2 cellular contexts compared by ENCODE assay signal in the genomic region with DNA sequence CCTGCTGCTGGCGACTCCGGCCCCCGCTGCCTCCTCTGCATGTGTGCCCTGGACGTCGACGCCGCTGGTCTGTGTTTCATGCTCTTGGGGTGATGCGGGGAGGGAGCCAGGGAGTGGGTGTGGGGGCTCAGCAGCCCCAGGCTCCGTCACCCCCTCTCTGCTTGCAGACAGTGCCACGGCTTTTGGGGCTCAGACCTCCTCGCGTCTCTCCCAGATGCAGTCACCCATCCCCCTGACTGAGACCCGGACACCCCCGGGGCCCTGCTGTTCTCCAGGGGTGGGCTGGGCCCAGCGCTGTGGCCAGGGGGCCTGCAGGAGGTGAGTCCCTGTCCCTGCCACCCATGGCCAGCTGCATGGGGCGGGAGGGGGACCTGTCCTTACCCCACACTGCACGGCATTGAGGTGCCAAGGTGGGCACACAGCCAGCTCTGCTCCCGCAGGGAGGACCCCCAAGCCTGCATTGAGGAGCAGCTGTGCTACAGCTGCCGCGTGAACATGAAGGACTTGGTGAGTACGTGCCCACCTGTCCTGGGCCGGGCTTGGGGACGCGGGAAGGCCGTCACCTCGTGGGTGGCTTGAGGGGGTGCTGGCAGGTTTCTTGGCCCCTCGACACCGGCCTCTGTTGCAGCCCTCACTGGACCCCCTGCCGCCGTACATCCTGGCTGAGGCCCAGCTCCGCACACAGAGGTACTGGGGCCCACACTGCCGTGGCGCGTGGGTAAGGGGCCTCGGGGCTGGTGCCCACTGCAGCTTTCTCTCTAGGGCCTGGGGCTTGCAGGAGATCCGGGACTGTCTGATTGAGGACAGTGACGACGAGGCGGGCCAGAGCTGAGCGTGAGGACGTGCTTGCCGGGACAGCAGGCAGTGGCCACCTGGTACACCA.
TF ChIP-seq lines count a peak whose summit lies in the region.

No MANE protein-coding gene starts in this region.

TF ChIP-seq in K562, 482 proteins besides CTCF, POLR2A, EP300 and RAD21:
- TF ChIP-seq SUPT5H (IDR thresholded peaks at IDR 0.05) (peak; percentile 44; the same call in 1 of the 2 replicates), ZNF707 (CRISPR knock-in tag; conservative IDR thresholded peaks at IDR 0.05) (no peak), POLR2G (IDR thresholded peaks at IDR 0.05; ENCODE audit: low read depth, low read length) (peak; percentile 67), NFIC (IDR thresholded peaks at IDR 0.05) (0 out of 2 replicates have a peak, but pooled peaks have one; percentile 7), RBFOX2 (IDR thresholded peaks at IDR 0.05; ENCODE audit: low read depth, low read length) (0 out of 2 replicates have a peak, but pooled peaks have one; percentile 20), PCBP1 (IDR thresholded peaks at IDR 0.05; ENCODE audit: low read depth, low read length, poor library complexity, severe bottlenecking) (peak; percentile 70), MYNN (IDR thresholded peaks at IDR 0.05) (peak; percentile 18; the same call in 1 of the 2 replicates), MYNN (CRISPR knock-in tag; IDR thresholded peaks at IDR 0.05) (no peak), RBM22 (IDR thresholded peaks at IDR 0.05; ENCODE audit: low read depth, low read length, poor library complexity, severe bottlenecking) (peak; percentile 28), FIP1L1 (IDR thresholded peaks at IDR 0.05; ENCODE audit: low read depth, low read length, poor library complexity, severe bottlenecking) (peak; percentile 8)
- TF ChIP-seq, protein P1, sequence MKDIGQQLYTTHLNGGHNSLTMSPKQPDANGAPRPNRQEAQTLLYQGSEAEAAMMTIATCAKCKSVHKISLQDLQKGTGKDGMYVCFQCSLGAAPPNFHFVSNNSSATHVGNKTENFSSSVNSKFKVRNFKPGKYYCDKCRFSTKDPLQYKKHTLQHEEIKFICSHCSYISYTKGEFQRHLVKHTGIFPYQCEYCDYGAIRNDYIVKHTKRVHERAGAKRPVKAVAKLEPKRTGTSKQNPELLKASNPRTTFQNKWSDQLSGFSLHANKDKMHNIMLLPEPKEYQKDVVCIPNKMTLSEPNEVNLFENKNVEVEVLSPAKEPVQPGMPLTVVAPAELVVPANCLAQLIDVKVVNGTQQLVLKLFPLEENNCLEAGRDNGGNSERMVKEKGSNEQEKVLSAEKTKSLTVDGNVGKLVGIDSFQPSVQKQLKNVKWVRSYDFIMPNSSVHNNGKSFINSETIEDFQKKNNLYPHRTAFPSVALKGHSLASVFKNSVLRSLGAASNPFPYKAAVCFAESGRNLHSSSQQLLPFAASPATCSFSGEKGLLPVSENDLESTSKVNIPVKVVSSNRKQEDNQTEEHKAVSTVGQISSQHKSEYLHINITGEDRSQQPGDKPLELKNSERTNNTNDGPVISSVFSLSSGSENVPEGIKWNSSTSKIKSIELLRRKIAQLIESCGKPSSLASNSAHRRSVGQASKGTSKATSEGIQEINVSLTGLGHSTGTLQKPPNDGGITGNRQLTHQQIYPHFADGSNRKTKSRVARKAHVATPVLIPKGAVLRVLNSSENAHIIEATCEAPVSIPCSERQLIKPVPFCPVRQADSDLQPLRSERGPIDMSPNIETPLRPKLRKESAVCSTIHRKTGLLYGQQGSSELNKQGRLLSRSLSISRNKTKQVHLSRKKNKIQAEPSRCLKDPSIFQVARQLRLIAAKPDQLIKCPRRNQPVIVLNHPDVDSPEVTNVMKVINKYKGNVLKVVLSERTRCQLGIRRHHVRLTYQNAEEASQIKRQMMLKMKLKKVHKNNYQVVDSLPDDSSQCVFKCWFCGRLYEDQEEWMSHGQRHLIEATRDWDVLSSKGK (CRISPR knock-in tag; IDR thresholded peaks at IDR 0.05) = no peak

TF ChIP-seq in SK-N-SH, 30 proteins besides CTCF, POLR2A, EP300 and RAD21:
- TF ChIP-seq GABPA (IDR thresholded peaks at IDR 0.05; ENCODE audit: low read depth) (no peak), SIN3A (IDR thresholded peaks at IDR 0.05; ENCODE audit: borderline replicate concordance, low read depth, low read length) (no peak), TCF12 (IDR thresholded peaks at IDR 0.05) (no peak), MXI1 (IDR thresholded peaks at IDR 0.05; ENCODE audit: low read depth, low read length) (no peak)
- TF ChIP-seq, protein P2, sequence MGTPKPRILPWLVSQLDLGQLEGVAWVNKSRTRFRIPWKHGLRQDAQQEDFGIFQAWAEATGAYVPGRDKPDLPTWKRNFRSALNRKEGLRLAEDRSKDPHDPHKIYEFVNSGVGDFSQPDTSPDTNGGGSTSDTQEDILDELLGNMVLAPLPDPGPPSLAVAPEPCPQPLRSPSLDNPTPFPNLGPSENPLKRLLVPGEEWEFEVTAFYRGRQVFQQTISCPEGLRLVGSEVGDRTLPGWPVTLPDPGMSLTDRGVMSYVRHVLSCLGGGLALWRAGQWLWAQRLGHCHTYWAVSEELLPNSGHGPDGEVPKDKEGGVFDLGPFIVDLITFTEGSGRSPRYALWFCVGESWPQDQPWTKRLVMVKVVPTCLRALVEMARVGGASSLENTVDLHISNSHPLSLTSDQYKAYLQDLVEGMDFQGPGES (IDR thresholded peaks at IDR 0.05; ENCODE audit: low read depth, low read length) = no peak
